ENCODE assay signal across 10 cellular contexts in genomic region chr2:9751831-9752230, GRCh38.
"Had no signal": no experiment of that assay in that cellular context is flagged by ENCODE, and none has a peak within 500 bp of the region (broad histone marks: within the 10 kb centered on the region; RNA-seq: fewer than 3 reads in every experiment).

No MANE protein-coding gene starts in this region.

- H3K9me3 Mint-ChIP-seq: activated naive CD4-positive, alpha-beta T cell treated with anti-CD3 and anti-CD28 coated beads, Interleukin-2, amount 50 U/mL, for 72 hours; stimulated activated naive CD8-positive, alpha-beta T cell treated with anti-CD3 and anti-CD28 coated beads, Interleukin-15, Interleukin-2, amounts not matched to agents 100 ng/mL and 50 ng/mL, for 24 hours had no signal

- H3K4me3 Mint-ChIP-seq: naive B cell had no signal

- H3K4me3 ChIP-seq: body of pancreas, colonic mucosa, left ventricle myocardium inferior, suprapubic skin had no signal

- H3K27me3 ChIP-seq: body of pancreas, colonic mucosa, suprapubic skin had no signal

- H3K36me3 ChIP-seq: colonic mucosa, left ventricle myocardium inferior, suprapubic skin had no signal

- H3K36me3 Mint-ChIP-seq: activated naive CD4-positive, alpha-beta T cell treated with anti-CD3 and anti-CD28 coated beads, Interleukin-2, amount 50 U/mL, for 72 hours had no signal

- ATAC-seq: body of pancreas had no signal

- H3K27ac Mint-ChIP-seq: naive B cell had no signal

- H3K27ac ChIP-seq: body of pancreas, colonic mucosa, left ventricle myocardium inferior had no signal

- H3K9me3 ChIP-seq: body of pancreas, colonic mucosa, suprapubic skin had no signal

- DNase-seq: amniotic stem cell, body of pancreas, caudate nucleus, colonic mucosa, left ventricle myocardium inferior, naive B cell, trophoblast cell had no signal
